In genomic region chr3:141436180-141436579, GRCh38 we compare ENCODE assay signal across 22 cellular contexts. TPM values are rescaled to one million over a fixed set of nuclear protein-coding genes. Genes with fewer than 3 reads are reported as not detected.
A peak's percentile ranks its signal among the peaks of the same experiment; 100 is the strongest.
DNase-seq lines count a peak whose midpoint lies in the region; ATAC-seq and TF ChIP-seq lines count a peak whose summit lies in the region.
"Had no signal": no experiment of that assay in that cellular context is flagged by ENCODE, and none has a peak within 500 bp of the region (broad histone marks: within the 10 kb centered on the region; RNA-seq: fewer than 3 reads in every experiment).

No MANE protein-coding gene starts in this region.

- no peak overlapping the region for H3K4me3 Mint-ChIP-seq in activated naive CD4-positive, alpha-beta T cell treated with anti-CD3 and anti-CD28 coated beads, Interleukin-2, amount 50 U/mL, for 24 hours
- no peak overlapping the region for H3K4me3 Mint-ChIP-seq in activated naive CD4-positive, alpha-beta T cell treated with anti-CD3 and anti-CD28 coated beads, Interleukin-2, amount 10 ng/mL, durations not matched to agents 7 days and 5 days
- H3K4me3 Mint-ChIP-seq: CD14-positive monocyte; immature natural killer cell; naive thymus-derived CD8-positive, alpha-beta T cell had no signal

- no peak for DNase-seq in activated naive CD4-positive, alpha-beta T cell treated with anti-CD3 and anti-CD28 coated beads, Interleukin-2, amount 10 ng/mL, durations not matched to agents 7 days and 5 days
- DNase-seq in ecto neural progenitor cell (ENCODE audit: low spot score) (peak; percentile 13), transverse colon (no peak), NCI-H2107 (lab: John Stamatoyannopoulos, UW) (no peak), UCSD-AML1 (lab: John Stamatoyannopoulos, UW; ENCODE audit: unreplicated experiment) (no peak)
- DNase-seq: activated CD4-positive, alpha-beta T cell treated with anti-CD3 and anti-CD28 coated beads for 4 hours; activated naive CD4-positive, alpha-beta T cell treated with anti-CD3 and anti-CD28 coated beads, Interleukin-2, amount 50 U/mL, for 16 hours; DMS79; esophagus squamous epithelium; glutamatergic neuron; GOT3; immature natural killer cell; naive thymus-derived CD8-positive, alpha-beta T cell; NCI-H1694 treated with DMSO at 0.1 percent for 48 hours; NK-92 treated with Interleukin-12 subunit alpha and Interleukin-12 subunit beta, amount 100 ng/mL, for 24 hours; RPMI8226; thyroid gland had no signal

- peaks cover 9 to 37% of the 10 kb centered on the region in 2 donors for H3K4me1 ChIP-seq in muscle layer of duodenum (ENCODE audit: control insufficient read depth in 1 of 2, insufficient read depth in 2 of 2, low read length in 2 of 2)
- H3K4me1 ChIP-seq in transverse colon: peaks cover 10 to 71% (median 32%) of the 10 kb centered on the region in 4 donors

- in situ Hi-C loops in transverse colon (cut with MboI; ENCODE audit: low pct_ligation_motif_present in 1 of 4, low pct_unique_long_range_greater_than_20kb in 1 of 4, low sequenced_read_pairs in 3 of 4): no loop called here

- H3K27me3 ChIP-seq in muscle layer of duodenum (ENCODE audit: low read depth, low read length): no peaks in the 10 kb centered on the region
- no peaks in the 10 kb centered on the region for H3K27me3 ChIP-seq in transverse colon
- H3K27me3 ChIP-seq: esophagus squamous epithelium, thyroid gland had no signal

- H3K27ac Mint-ChIP-seq in activated naive CD4-positive, alpha-beta T cell treated with anti-CD3 and anti-CD28 coated beads, Interleukin-2, amount 50 U/mL, for 24 hours: peak overlapping the region; percentile 51
- H3K27ac Mint-ChIP-seq in activated naive CD4-positive, alpha-beta T cell treated with anti-CD3 and anti-CD28 coated beads, Interleukin-2, amount 10 ng/mL, durations not matched to agents 7 days and 5 days: no peak overlapping the region
- H3K27ac Mint-ChIP-seq: CD14-positive monocyte, immature natural killer cell had no signal

- no peaks in the 10 kb centered on the region for H3K27me3 Mint-ChIP-seq in activated naive CD4-positive, alpha-beta T cell treated with anti-CD3 and anti-CD28 coated beads, Interleukin-2, amount 50 U/mL, for 24 hours
- H3K27me3 Mint-ChIP-seq in activated naive CD4-positive, alpha-beta T cell treated with anti-CD3 and anti-CD28 coated beads, Interleukin-2, amount 10 ng/mL, durations not matched to agents 7 days and 5 days: no peaks in the 10 kb centered on the region
- H3K27me3 Mint-ChIP-seq: naive thymus-derived CD8-positive, alpha-beta T cell had no signal

- H3K27ac ChIP-seq in muscle layer of duodenum (ENCODE audit: low read length) (peak overlapping the region; percentile 20), transverse colon (peak overlapping the region; percentile 27 to 71 (median 68))
- H3K27ac ChIP-seq: esophagus squamous epithelium, thyroid gland had no signal

- H3K36me3 Mint-ChIP-seq in activated naive CD4-positive, alpha-beta T cell treated with anti-CD3 and anti-CD28 coated beads, Interleukin-2, amount 50 U/mL, for 24 hours: peaks cover 2% of the 10 kb centered on the region
- peaks cover 8% of the 10 kb centered on the region for H3K36me3 Mint-ChIP-seq in activated naive CD4-positive, alpha-beta T cell treated with anti-CD3 and anti-CD28 coated beads, Interleukin-2, amount 10 ng/mL, durations not matched to agents 7 days and 5 days

- H3K9me3 Mint-ChIP-seq in activated naive CD4-positive, alpha-beta T cell treated with anti-CD3 and anti-CD28 coated beads, Interleukin-2, amount 50 U/mL, for 24 hours: no peaks in the 10 kb centered on the region
- H3K9me3 Mint-ChIP-seq in activated naive CD4-positive, alpha-beta T cell treated with anti-CD3 and anti-CD28 coated beads, Interleukin-2, amount 10 ng/mL, durations not matched to agents 7 days and 5 days: no peaks in the 10 kb centered on the region
- H3K9me3 Mint-ChIP-seq: immature natural killer cell; naive thymus-derived CD8-positive, alpha-beta T cell had no signal

- H3K36me3 ChIP-seq in muscle layer of duodenum (ENCODE audit: control insufficient read depth in 1 of 2, insufficient read depth in 2 of 2, low read length in 2 of 2) (peaks cover 3 to 8% of the 10 kb centered on the region in 2 donors), transverse colon (peaks cover 0 to 14% (median 0%) of the 10 kb centered on the region in 4 donors)
- H3K36me3 ChIP-seq: thyroid gland had no signal

- TF ChIP-seq EP300 in transverse colon (IDR thresholded peaks at IDR 0.05; ENCODE audit: low read depth): no peak

- intact Hi-C loops in transverse colon (cut with DNase I; ENCODE audit: low total_unique reads): no loop called here

- no peak overlapping the region for H3K4me3 ChIP-seq in muscle layer of duodenum (ENCODE audit: low read depth in 1 of 2, low read length in 2 of 2)
- no peak overlapping the region for H3K4me3 ChIP-seq in transverse colon
- H3K4me3 ChIP-seq: esophagus squamous epithelium, lung, thyroid gland had no signal

- no peak for TF ChIP-seq CTCF in transverse colon (IDR thresholded peaks at IDR 0.05)

- H3K4me1 Mint-ChIP-seq in activated naive CD4-positive, alpha-beta T cell treated with anti-CD3 and anti-CD28 coated beads, Interleukin-2, amount 50 U/mL, for 24 hours: peaks cover 50% of the 10 kb centered on the region
- H3K4me1 Mint-ChIP-seq in activated naive CD4-positive, alpha-beta T cell treated with anti-CD3 and anti-CD28 coated beads, Interleukin-2, amount 10 ng/mL, durations not matched to agents 7 days and 5 days: peaks cover 10% of the 10 kb centered on the region

- CTCF ChIA-PET in activated naive CD4-positive, alpha-beta T cell treated with anti-CD3 and anti-CD28 coated beads, Interleukin-2, amount 10 ng/mL, durations not matched to agents 7 days and 5 days (lab: Charles Lee): interaction anchor here (0.8 to 1.5 kb wide), 3 partner anchors 18 to 76 kb away, joined by 3 to 8 read pairs (median 5); no protein-coding TSS in a partner anchor

- H3K9me3 ChIP-seq in muscle layer of duodenum (ENCODE audit: control insufficient read depth in 1 of 2, low read length in 2 of 2) (no peaks in the 10 kb centered on the region), transverse colon (no peaks in the 10 kb centered on the region)
- H3K9me3 ChIP-seq: esophagus squamous epithelium, thyroid gland had no signal

- WGBS in transverse colon (ENCODE audit: low coverage in 1 of 2), 2 donors: 50 to 75% methylated on average over 1 to 3 of the region's 3 CpGs

- TF ChIP-seq POLR2A in transverse colon (IDR thresholded peaks at IDR 0.05): no peak

- no peak for ATAC-seq in HG02938 (IDR thresholded peaks at IDR 0.05; ENCODE audit: unreplicated experiment)
- ATAC-seq: naive thymus-derived CD8-positive, alpha-beta T cell had no signal

RNA-seq across cellular contexts. Expression of gene RASA2, which starts 50.6 kb away (rescaled TPM):
- total RNA-seq in transverse colon: 10 to 100 TPM in 3 of 4 donors, 1 to 10 TPM in 1; 9.0 to 70.3 (median 21.5) TPM
